1 cellular context compared by ENCODE assay signal in genomic region chr14:54564071-54564798, GRCh38.
TF ChIP-seq lines count a peak whose summit lies in the region.

No MANE protein-coding gene starts in this region.

TF ChIP-seq in HepG2, 621 proteins besides CTCF, POLR2A, EP300 and RAD21 (continued from another document):
- TF ChIP-seq HNF1A (IDR thresholded peaks at IDR 0.05; ENCODE audit: low read depth) (peak; percentile 76), HNF1A (CRISPR knock-in tag; IDR thresholded peaks at IDR 0.05; ENCODE audit: borderline replicate concordance) (peak; percentile 24; the same call in 1 of the 2 replicates), KLF16 (CRISPR knock-in tag; IDR thresholded peaks at IDR 0.05) (0 out of 4 replicates have a peak, but pooled peaks of 1 of the 2 experiments have one; percentile 20), NCOA2 (CRISPR knock-in tag; IDR thresholded peaks at IDR 0.05) (no peak), MXI1 (IDR thresholded peaks at IDR 0.05; ENCODE audit: borderline replicate concordance, low read depth, low read length) (0 out of 3 replicates have a peak, but pooled peaks have one; percentile 40), FOXP1 (IDR thresholded peaks at IDR 0.05) (no peak), FOXP1 (CRISPR knock-in tag; IDR thresholded peaks at IDR 0.05) (0 out of 2 replicates have a peak, but pooled peaks have one; percentile 17), PRMT3 (CRISPR knock-in tag; IDR thresholded peaks at IDR 0.05; ENCODE audit: borderline replicate concordance, low read depth) (no peak), SMC3 (IDR thresholded peaks at IDR 0.05; ENCODE audit: low read length) (peak; percentile 57), E2F2 (CRISPR knock-in tag; IDR thresholded peaks at IDR 0.05; ENCODE audit: borderline replicate concordance) (no peak), ZNF34 (CRISPR knock-in tag; IDR thresholded peaks at IDR 0.05; ENCODE audit: borderline replicate concordance) (no peak), ZNF652 (CRISPR knock-in tag; IDR thresholded peaks at IDR 0.05; ENCODE audit: borderline replicate concordance, low read depth) (no peak), ZNF362 (CRISPR knock-in tag; IDR thresholded peaks at IDR 0.05; ENCODE audit: borderline replicate concordance) (peak; percentile 76; the same call in 1 of the 2 replicates), NCOR1 (IDR thresholded peaks at IDR 0.05; ENCODE audit: borderline replicate concordance, low read length) (peak; percentile 38; the same call in 1 of the 2 replicates), STAG1 (CRISPR knock-in tag; IDR thresholded peaks at IDR 0.05) (peak; percentile 85), TOPORS (CRISPR knock-in tag; IDR thresholded peaks at IDR 0.05) (no peak), XBP1 (CRISPR knock-in tag; IDR thresholded peaks at IDR 0.05) (no peak), KDM5A (IDR thresholded peaks at IDR 0.05; ENCODE audit: borderline replicate concordance, low read length) (peak; percentile 26), MNT (IDR thresholded peaks at IDR 0.05) (0 out of 2 replicates have a peak, but pooled peaks have one; percentile 3), AGO2 (optimal IDR thresholded peaks at IDR 0.05; ENCODE audit: low read depth, low read length) (no peak), ZNF143 (CRISPR knock-in tag; IDR thresholded peaks at IDR 0.05) (no peak)
